ENCODE assay signal across 8 cellular contexts in genomic region chr12:111685811-111686573, GRCh38. TPM values are rescaled to one million over a fixed set of nuclear protein-coding genes. Genes with fewer than 3 reads are reported as not detected.
DNase-seq lines count a peak whose midpoint lies in the region; ATAC-seq and TF ChIP-seq lines count a peak whose summit lies in the region.

ACAD10 (plus strand) TSS chr12:111686053; CDS start chr12:111692710, 6,657 bp downstream.
BRAP (minus strand) TSS chr12:111685956; CDS start chr12:111685792, 164 bp downstream.

- H3K9me2 ChIP-seq in PC-9 (ENCODE audit: insufficient read depth): no peaks in the 10 kb centered on the region

- peak within 1 kb of the TSS; percentile 95 for H2AFZ ChIP-seq in PC-9

- in situ Hi-C loops in KBM-7 (cut with MboI; ENCODE audit: low pct_unique_long_range_greater_than_20kb, low sequenced_read_pairs): no loop called here

- no peak for TF ChIP-seq CTCF in PC-9 (conservative IDR thresholded peaks at IDR 0.05)
- no peak for TF ChIP-seq CTCF in epithelial cell of proximal tubule (conservative IDR thresholded peaks at IDR 0.05; ENCODE audit: low read depth, low read length)

- intact Hi-C loops in PC-9 (cut with micrococcal nuclease; ENCODE audit: unreplicated experiment): loop anchor here (2.0 to 5.0 kb wide), 2 partner anchors 127 to 726 kb away; no protein-coding TSS in a partner anchor

- peak within 1 kb of the TSS; percentile 54 for H3K27ac ChIP-seq in PC-9

- peak within 1 kb of the TSS; percentile 94 for H3K4me2 ChIP-seq in PC-9

- H3K36me3 ChIP-seq in PC-9 (ENCODE audit: low read depth): peaks cover 10% of the 10 kb centered on the region

- POLR2A ChIA-PET in PC-9 (lab: Charles Lee; ENCODE audit: unreplicated experiment): interaction anchor here (0.5 to 0.7 kb wide), 7 partner anchors 25 to 469 kb away, joined by 3 to 6 read pairs (median 4); no protein-coding TSS in a partner anchor

- peaks cover 18% of the 10 kb centered on the region; the same call in 1 of the 2 replicates for H3K4me1 ChIP-seq in PC-9 (replicated peaks; ENCODE audit: insufficient read depth)

- no peaks in the 10 kb centered on the region for H3K27me3 ChIP-seq in PC-9 (ENCODE audit: insufficient read depth, low read depth)

- CTCF ChIA-PET in PC-9 (lab: Charles Lee): interaction anchor here (0.5 kb wide), 1 partner anchor 117 kb away, joined by 6 read pairs; no protein-coding TSS in a partner anchor

- H4K20me1 ChIP-seq in PC-9 (ENCODE audit: insufficient read depth): no peaks in the 10 kb centered on the region; the same call in none of the 2 replicates

- peak within 1 kb of the TSS; percentile 88 for H3K4me3 ChIP-seq in PC-9
- H3K4me3 ChIP-seq in epithelial cell of proximal tubule (ENCODE audit: low read depth, low read length): peak within 1 kb of the TSS; percentile 98

- peak; percentile 83 for ATAC-seq in GM21717 (IDR thresholded peaks at IDR 0.05; ENCODE audit: unreplicated experiment)

- peaks cover 49% of the 10 kb centered on the region for H3K79me2 ChIP-seq in PC-9 (ENCODE audit: low read depth)

- no peaks in the 10 kb centered on the region for H3K9me3 ChIP-seq in PC-9 (ENCODE audit: insufficient read depth, low read depth)

- DNase-seq in DMS53 (lab: John Stamatoyannopoulos, UW): peak; percentile 99
- peak; percentile 97 for DNase-seq in KBM-7
- DNase-seq in PC-9: peak; percentile 90 to 95
- peak; percentile 93 for DNase-seq in activated T-cell treated with anti-CD3 and anti-CD28 coated beads, Interleukin-2, amount 50 U/mL, for 1 hour
- DNase-seq in epithelial cell of proximal tubule (ENCODE audit: low read depth): peak; percentile 60
- peak; percentile 95 for DNase-seq in mucosa of gallbladder (ENCODE audit: low spot score)
- peak; percentile 92 for DNase-seq in stimulated activated CD8-positive, alpha-beta memory T cell treated with anti-CD3 and anti-CD28 coated beads, Interleukin-4, amount 100 ng/mL, for 24 hours (ENCODE audit: low read depth)

- H3F3A ChIP-seq in PC-9 (ENCODE audit: insufficient read depth, low read depth): peaks cover 14% of the 10 kb centered on the region; the same call in 1 of the 2 replicates

- TSS peak; percentile 79 for BruUV-seq in PC-9 (replicated peaks; lab: Mats Ljungman, UMichigan)

RNA-seq across cellular contexts. Expression of gene ACAD10, which starts in this region (rescaled TPM):
- total RNA-seq in PC-9 (2021) (29.1 and 30.3 TPM in 2 replicates), epithelial cell of proximal tubule (11.5 and 15.6 TPM in 2 replicates), mucosa of gallbladder (34.2 TPM)

RNA-seq across cellular contexts. Expression of gene BRAP, which starts in this region (rescaled TPM):
- 13.2 and 15.8 TPM in 2 replicates for total RNA-seq in PC-9 (2021)
- 13.7 and 19.9 TPM in 2 replicates for total RNA-seq in epithelial cell of proximal tubule
- 18.4 TPM for total RNA-seq in mucosa of gallbladder

Comparison
In these comparisons a context has a peak if more than half of its experiments do, and no peak if none do; other contexts are left out.
1. Peak in every context shown above with its lines: DNase-seq, ATAC-seq, H3K4me3 ChIP-seq and H3K27ac ChIP-seq.